20 cellular contexts compared by ENCODE assay signal in the genomic region with DNA sequence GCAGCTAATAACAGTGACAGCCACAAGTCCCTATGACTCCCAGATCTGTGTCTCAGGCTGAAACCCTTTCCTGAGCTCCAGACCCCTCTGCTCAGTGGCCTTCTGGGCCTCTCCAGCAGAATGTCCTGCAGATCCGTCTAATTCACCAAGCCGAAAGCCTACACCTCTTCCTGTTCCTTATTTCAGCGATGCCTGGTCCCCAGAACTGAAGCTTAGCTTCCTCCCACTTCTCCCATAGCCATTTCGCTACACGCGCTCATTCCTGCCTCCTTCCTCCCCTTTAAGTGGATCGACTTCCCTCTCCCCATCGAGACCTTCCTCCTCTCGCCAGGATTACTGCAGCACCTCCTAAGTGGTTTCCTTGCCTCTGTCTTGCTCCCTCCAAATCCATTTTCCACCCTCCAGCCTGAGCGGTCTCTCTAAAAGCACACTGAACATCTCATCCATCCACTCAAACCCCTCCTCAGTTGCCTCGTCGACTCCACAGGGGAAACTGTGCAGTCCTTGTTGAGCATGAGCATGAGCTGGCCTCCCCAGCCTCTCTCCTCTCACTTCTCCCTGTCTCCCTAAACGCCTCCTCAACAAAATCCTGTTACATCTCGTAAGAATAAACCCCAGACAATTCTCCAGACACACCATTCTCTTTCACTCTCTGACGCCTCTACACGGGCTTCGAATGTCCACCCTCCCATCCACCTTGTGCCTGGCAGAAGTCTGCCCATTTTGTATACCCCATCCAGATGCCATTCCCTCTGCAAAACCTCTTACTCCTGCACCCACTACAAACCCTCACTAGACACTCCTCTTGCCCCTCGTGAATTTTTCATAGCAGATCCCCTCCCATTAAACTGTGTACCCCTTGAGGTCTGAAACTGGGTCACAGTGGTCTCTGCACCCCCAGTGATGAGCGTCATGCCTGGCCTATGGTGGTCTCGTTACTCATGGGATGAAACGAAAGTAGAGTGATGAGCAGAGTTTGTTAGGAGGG.
"Had no signal": no experiment of that assay in that cellular context is flagged by ENCODE, and none has a peak within 500 bp of the region (broad histone marks: within the 10 kb centered on the region; RNA-seq: fewer than 3 reads in every experiment).

No MANE protein-coding gene starts in this region.

- ATAC-seq: activated CD8-positive, alpha-beta memory T cell treated with anti-CD3 and anti-CD28 coated beads, Interleukin-2, amount 10 ng/mL, durations not matched to agents 7 days and 5 days; gastroesophageal sphincter; left lung; sciatic nerve had no signal

- H3K27me3 Mint-ChIP-seq: activated CD4-positive, alpha-beta memory T cell treated with anti-CD3 and anti-CD28 coated beads for 36 hours; activated CD8-positive, alpha-beta memory T cell treated with anti-CD3 and anti-CD28 coated beads, Interleukin-2, amount 10 ng/mL, durations not matched to agents 7 days and 5 days; naive B cell had no signal

- H3K36me3 Mint-ChIP-seq: activated CD4-positive, alpha-beta memory T cell treated with anti-CD3 and anti-CD28 coated beads for 36 hours; activated CD8-positive, alpha-beta memory T cell treated with anti-CD3 and anti-CD28 coated beads, Interleukin-2, amount 10 ng/mL, durations not matched to agents 7 days and 5 days had no signal

- DNase-seq: activated CD4-positive, alpha-beta memory T cell treated with anti-CD3 and anti-CD28 coated beads for 36 hours; activated CD8-positive, alpha-beta memory T cell treated with anti-CD3 and anti-CD28 coated beads, Interleukin-2, amount 10 ng/mL, durations not matched to agents 7 days and 5 days; activated gamma-delta T cell; activated T-cell treated with anti-CD3 and anti-CD28 coated beads, Interleukin-2, amount 50 U/mL, for 1 hour; islet precursor cell; mammary epithelial cell; naive B cell; occipital lobe; T-helper 9 cell; WERI-Rb-1 had no signal

- H3K4me3 Mint-ChIP-seq: activated CD4-positive, alpha-beta memory T cell treated with anti-CD3 and anti-CD28 coated beads for 36 hours; activated CD8-positive, alpha-beta memory T cell treated with anti-CD3 and anti-CD28 coated beads, Interleukin-2, amount 10 ng/mL, durations not matched to agents 7 days and 5 days; naive B cell had no signal

- H3K4me1 ChIP-seq: left lung, prostate gland had no signal

- H3K9me3 ChIP-seq: gastroesophageal sphincter, left lung, prostate gland, spleen, thoracic aorta had no signal

- H3K4me3 ChIP-seq: gastroesophageal sphincter, left lung, prostate gland, SK-N-MC, spleen, thoracic aorta had no signal

- H3K27ac Mint-ChIP-seq: activated CD4-positive, alpha-beta memory T cell treated with anti-CD3 and anti-CD28 coated beads for 36 hours; activated CD8-positive, alpha-beta memory T cell treated with anti-CD3 and anti-CD28 coated beads, Interleukin-2, amount 10 ng/mL, durations not matched to agents 7 days and 5 days had no signal

- H3K27me3 ChIP-seq: gastroesophageal sphincter, left lung, spleen had no signal

- H3K27ac ChIP-seq: gastroesophageal sphincter, left lung, prostate gland, SK-N-MC, spleen, thoracic aorta, WERI-Rb-1 had no signal

- H3K9me3 Mint-ChIP-seq: activated CD4-positive, alpha-beta memory T cell treated with anti-CD3 and anti-CD28 coated beads for 36 hours; naive B cell had no signal

- H3K4me1 Mint-ChIP-seq: activated CD8-positive, alpha-beta memory T cell treated with anti-CD3 and anti-CD28 coated beads, Interleukin-2, amount 10 ng/mL, durations not matched to agents 7 days and 5 days had no signal

- FAIRE-seq: astrocyte, colon, urothelium cell line had no signal
